In genomic region chr5:180862645-180863044, GRCh38 we compare ENCODE assay signal across 21 cellular contexts. TPM values are rescaled to one million over a fixed set of nuclear protein-coding genes. Genes with fewer than 3 reads are reported as not detected.
DNase-seq lines count a peak whose midpoint lies in the region; ATAC-seq, FAIRE-seq and TF ChIP-seq lines count a peak whose summit lies in the region.
"Had no signal": no experiment of that assay in that cellular context is flagged by ENCODE, and none has a peak within 500 bp of the region (broad histone marks: within the 10 kb centered on the region; RNA-seq: fewer than 3 reads in every experiment).

No MANE protein-coding gene starts in this region.

- POLR2A ChIA-PET in IMR-90 (lab: Charles Lee; ENCODE audit: unreplicated experiment), result no interaction called here
- POLR2A ChIA-PET in naive thymus-derived CD8-positive, alpha-beta T cell (lab: Charles Lee), result interaction anchor here (1.1 to 8.3 kb wide), 9 partner anchors 31 to 380 kb away, joined by 3 to 124 read pairs (median 7); partner anchors contain the start of genes MGAT1 and TRIM41

- H3K18ac ChIP-seq in IMR-90 (ENCODE audit: low read depth, low read length), result no peak overlapping the region

- H3K27me3 ChIP-seq in CD4-positive, CD25-positive, alpha-beta regulatory T cell (ENCODE audit: control insufficient read depth, insufficient read depth, low read length), result peaks cover 2% of the 10 kb centered on the region
- H3K27me3 ChIP-seq in IMR-90 (ENCODE audit: control insufficient read depth, insufficient read depth, low read length) (no peaks in the 10 kb centered on the region; the same call in 1 of the 2 replicates), colonic mucosa (no peaks in the 10 kb centered on the region)
- H3K27me3 ChIP-seq: esophagus squamous epithelium, SJSA1 had no signal

- dilution Hi-C loops in IMR-90 (cut with HindIII; ENCODE audit: low sequenced_read_pairs, unreplicated experiment), result no loop called here

- no peak overlapping the region for H2AK9ac ChIP-seq in IMR-90 (replicated peaks; ENCODE audit: low read depth, low read length, poor library complexity)

- H4K8ac ChIP-seq in IMR-90 (ENCODE audit: low read depth in 2 of 2, low read length in 2 of 2), result no peak overlapping the region

- whole genome bisulfite sequencing in IMR-90 (ENCODE audit: extremely low coverage in 2 of 2, insufficient read length in 1 of 2), 2 experiments, result 70% methylated on average over 2 of the region's 11 CpGs; no CpG with 5 or more reads in 1 of the 2 experiments

- H3K9me3 Mint-ChIP-seq in CD4-positive, CD25-positive, alpha-beta regulatory T cell, result no peaks in the 10 kb centered on the region
- H3K9me3 Mint-ChIP-seq in naive thymus-derived CD8-positive, alpha-beta T cell, result no peaks in the 10 kb centered on the region
- H3K9me3 Mint-ChIP-seq: activated T-helper 1 cell treated with anti-CD3 and anti-CD28 coated beads, Interleukin-12 subunit alpha, Interleukin-12 subunit beta, Interleukin-2, Interleukin-4 antibody, amounts not matched to agents 30 ng/mL and 10 ng/mL and 1 ng/mL, durations not matched to agents 14 hours and 24 hours and 36 hours; stimulated activated naive CD8-positive, alpha-beta T cell treated with anti-CD3 and anti-CD28 coated beads, Interleukin-15, amount 100 ng/mL, for 72 hours had no signal

- peak overlapping the region; percentile 80 for H2AFZ ChIP-seq in IMR-90 (replicated peaks; ENCODE audit: low read length, poor library complexity)
- H2AFZ ChIP-seq: PC-9 had no signal

- intact Hi-C loops in IMR-90 (cut with micrococcal nuclease), result loop anchor here (5.0 kb wide), 1 partner anchor 60 kb away; the partner anchor contains the start of gene MGAT1
- intact Hi-C loops in colonic mucosa (cut with DNase I), result no loop called here

- H2BK120ac ChIP-seq in IMR-90 (ENCODE audit: low read depth, low read length), result no peak overlapping the region

- H3K9ac ChIP-seq in IMR-90 (ENCODE audit: low read depth, low read length), result no peak overlapping the region
- H3K9ac ChIP-seq in colonic mucosa (ENCODE audit: low read depth in 2 of 2, low read length in 2 of 2), result no peak overlapping the region

- no peak overlapping the region for H3K27ac Mint-ChIP-seq in CD4-positive, CD25-positive, alpha-beta regulatory T cell
- H3K27ac Mint-ChIP-seq in naive thymus-derived CD8-positive, alpha-beta T cell, result peak overlapping the region in 3 of 10 donors; percentile 29 to 66 (median 52)
- H3K27ac Mint-ChIP-seq: activated T-helper 1 cell treated with anti-CD3 and anti-CD28 coated beads, Interleukin-12 subunit alpha, Interleukin-12 subunit beta, Interleukin-2, Interleukin-4 antibody, amounts not matched to agents 30 ng/mL and 10 ng/mL and 1 ng/mL, durations not matched to agents 14 hours and 24 hours and 36 hours; stimulated activated naive CD8-positive, alpha-beta T cell treated with anti-CD3 and anti-CD28 coated beads, Interleukin-15, amount 100 ng/mL, for 72 hours had no signal

- TF ChIP-seq RAD21 in IMR-90 (IDR thresholded peaks at IDR 0.05; ENCODE audit: low read length), result no peak

- H2BK20ac ChIP-seq in IMR-90 (ENCODE audit: low read depth, low read length), result no peak overlapping the region

- H4K20me1 ChIP-seq in IMR-90 (ENCODE audit: insufficient read depth, low read length), result no peaks in the 10 kb centered on the region

- ATAC-seq in CD4-positive, CD25-positive, alpha-beta regulatory T cell (ENCODE audit: low read depth in 2 of 2), result no peak
- ATAC-seq in IMR-90 (ENCODE audit: low read depth), result no peak
- ATAC-seq in naive thymus-derived CD8-positive, alpha-beta T cell, result no peak
- ATAC-seq in GM19463 (IDR thresholded peaks at IDR 0.05; ENCODE audit: unreplicated experiment), result no peak
- no peak for ATAC-seq in GM21390 (IDR thresholded peaks at IDR 0.05; ENCODE audit: unreplicated experiment)
- ATAC-seq: stimulated activated naive CD8-positive, alpha-beta T cell treated with anti-CD3 and anti-CD28 coated beads, Interleukin-15, amount 100 ng/mL, for 72 hours had no signal

- no peak overlapping the region for H3K23ac ChIP-seq in IMR-90 (ENCODE audit: low read depth, low read length)

- H3K9me3 ChIP-seq in CD4-positive, CD25-positive, alpha-beta regulatory T cell (ENCODE audit: control insufficient read depth in 2 of 2, low read length in 2 of 2), result no peaks in the 10 kb centered on the region
- H3K9me3 ChIP-seq in IMR-90 (ENCODE audit: control insufficient read depth, insufficient read depth, low read length), result no peaks in the 10 kb centered on the region
- H3K9me3 ChIP-seq in colonic mucosa, result no peaks in the 10 kb centered on the region
- H3K9me3 ChIP-seq: esophagus squamous epithelium, left ventricle myocardium inferior, SJSA1 had no signal

- DNase-seq in CD4-positive, CD25-positive, alpha-beta regulatory T cell, result no peak
- DNase-seq in IMR-90 (no peak), colonic mucosa (no peak), urothelium cell line (ENCODE audit: low spot score) (no peak), amniotic stem cell (lab: John Stamatoyannopoulos, UW) (no peak)
- DNase-seq in naive thymus-derived CD8-positive, alpha-beta T cell, result no peak
- DNase-seq: esophagus squamous epithelium; left ventricle myocardium inferior; NCI-H146; PC-9; posterior cingulate gyrus; stimulated activated CD4-positive, alpha-beta T cell treated with anti-CD3 and anti-CD28 coated beads, Interleukin-1b, Interleukin-23, amount 100 ng/mL, for 48 hours; stimulated activated naive CD8-positive, alpha-beta T cell treated with anti-CD3 and anti-CD28 coated beads, Interleukin-15, amount 100 ng/mL, for 72 hours had no signal

- no peak overlapping the region for H3K4ac ChIP-seq in IMR-90 (ENCODE audit: low read depth, low read length)

- H3K4me2 ChIP-seq in IMR-90 (ENCODE audit: low read depth, low read length), result no peak overlapping the region

- H3K4me1 ChIP-seq in CD4-positive, CD25-positive, alpha-beta regulatory T cell (ENCODE audit: control insufficient read depth, insufficient read depth, low read length, poor library complexity, severe bottlenecking), result peaks cover 20% of the 10 kb centered on the region
- no peaks in the 10 kb centered on the region for H3K4me1 ChIP-seq in IMR-90 (ENCODE audit: control insufficient read depth, insufficient read depth, low read length)
- H3K4me1 ChIP-seq in colonic mucosa, result peaks cover 8% of the 10 kb centered on the region

- H2BK15ac ChIP-seq in IMR-90 (ENCODE audit: low read depth, low read length), result no peak overlapping the region

- peaks cover 14 to 31% (median 18%) of the 10 kb centered on the region in 4 donors for H3K4me1 Mint-ChIP-seq in CD4-positive, CD25-positive, alpha-beta regulatory T cell
- peaks cover 16 to 26% (median 20%) of the 10 kb centered on the region in 4 donors for H3K4me1 Mint-ChIP-seq in naive thymus-derived CD8-positive, alpha-beta T cell

- H3K27ac ChIP-seq in CD4-positive, CD25-positive, alpha-beta regulatory T cell (ENCODE audit: insufficient read depth, low read length, poor library complexity, severe bottlenecking), result no peak overlapping the region
- H3K27ac ChIP-seq in IMR-90 (ENCODE audit: insufficient read depth, low read length) (no peak overlapping the region), colonic mucosa (peak overlapping the region; percentile 65)
- H3K27ac ChIP-seq: left ventricle myocardium inferior, SJSA1 had no signal

- peaks cover 25 to 30% of the 10 kb centered on the region in 2 experiments for H3K79me1 ChIP-seq in IMR-90 (ENCODE audit: low read depth in 1 of 2, low read length in 2 of 2)

- H2AK5ac ChIP-seq in IMR-90 (ENCODE audit: low read depth, low read length), result no peak overlapping the region

- H3K4me3 Mint-ChIP-seq in CD4-positive, CD25-positive, alpha-beta regulatory T cell, result peak overlapping the region; percentile 49 to 98 (median 68)
- peak overlapping the region in 6 of 10 donors; percentile 9 to 66 (median 42) for H3K4me3 Mint-ChIP-seq in naive thymus-derived CD8-positive, alpha-beta T cell

- CTCF ChIA-PET in IMR-90 (lab: Yijun Ruan, JAX), result interaction anchor here (1.0 kb wide), 1 partner anchor 62 kb away, joined by 3 read pairs; no protein-coding TSS in a partner anchor

- TF ChIP-seq CTCF in IMR-90 (conservative IDR thresholded peaks at IDR 0.05; ENCODE audit: low read depth, low read length) (no peak), colonic mucosa (IDR thresholded peaks at IDR 0.05) (no peak)

- no peaks in the 10 kb centered on the region; the same call in 1 of the 2 replicates for H3K9me1 ChIP-seq in IMR-90 (ENCODE audit: insufficient read depth, low read length)

- H3K27me3 Mint-ChIP-seq in CD4-positive, CD25-positive, alpha-beta regulatory T cell, result peaks cover 19% of the 10 kb centered on the region
- H3K27me3 Mint-ChIP-seq in naive thymus-derived CD8-positive, alpha-beta T cell, result peaks cover 0 to 2% (median 0%) of the 10 kb centered on the region in 5 donors

- H4K91ac ChIP-seq in IMR-90 (ENCODE audit: insufficient read depth, low read depth, low read length), result no peak overlapping the region

- H3K56ac ChIP-seq in IMR-90 (ENCODE audit: extremely low read depth, insufficient read depth, low read length), result no peak overlapping the region

- in situ Hi-C loops in IMR-90 (cut with MboI; ENCODE audit: low sequenced_read_pairs), result no loop called here

- no peak overlapping the region for H3K14ac ChIP-seq in IMR-90 (replicated peaks; ENCODE audit: low read depth, low read length)

- H3K36me3 Mint-ChIP-seq in CD4-positive, CD25-positive, alpha-beta regulatory T cell, result peaks cover 3% of the 10 kb centered on the region
- H3K36me3 Mint-ChIP-seq in naive thymus-derived CD8-positive, alpha-beta T cell, result peaks cover 0 to 16% (median 0%) of the 10 kb centered on the region in 3 donors

- peaks cover 3% of the 10 kb centered on the region for H3K36me3 ChIP-seq in CD4-positive, CD25-positive, alpha-beta regulatory T cell (ENCODE audit: control insufficient read depth, insufficient read depth, low read length)
- peaks cover 4% of the 10 kb centered on the region for H3K36me3 ChIP-seq in IMR-90 (ENCODE audit: control insufficient read depth, insufficient read depth, low read length)
- no peaks in the 10 kb centered on the region for H3K36me3 ChIP-seq in colonic mucosa

- FAIRE-seq in urothelium cell line (lab: Jason Lieb, UNC), result no peak

- no peak overlapping the region for H4K5ac ChIP-seq in IMR-90 (ENCODE audit: low read depth, low read length)

- no peak overlapping the region for H2BK5ac ChIP-seq in IMR-90 (ENCODE audit: low read depth, low read length, poor library complexity, severe bottlenecking)

- BruUV-seq in IMR-90 (replicated peaks; lab: Mats Ljungman, UMichigan), result no TSS peak

- no peak for TF ChIP-seq POLR2A in IMR-90 (IDR thresholded peaks at IDR 0.05; ENCODE audit: low read depth, low read length)

- no peak overlapping the region for H3K4me3 ChIP-seq in CD4-positive, CD25-positive, alpha-beta regulatory T cell (ENCODE audit: low read depth, low read length)
- no peak overlapping the region for H3K4me3 ChIP-seq in IMR-90 (ENCODE audit: insufficient read depth, low read depth, low read length)
- H3K4me3 ChIP-seq in colonic mucosa, result no peak overlapping the region
- H3K4me3 ChIP-seq: esophagus squamous epithelium, SJSA1 had no signal

RNA-seq across cellular contexts. Expression of gene ZFP62, which starts 1.6 kb away (rescaled TPM):
- 21.5 TPM for total RNA-seq in CD4-positive, CD25-positive, alpha-beta regulatory T cell
- 10 to 100 TPM; 21.4 to 31.2 (median 24.8) TPM for polyA plus RNA-seq in CD4-positive, CD25-positive, alpha-beta regulatory T cell
- total RNA-seq in IMR-90 (2012; rRNA removed) (20.3 and 29.7 TPM in 2 replicates), colonic mucosa (10 to 100 TPM; 34.3 to 38.7 TPM)
- polyA plus RNA-seq in IMR-90 (2012; rRNA removed), result 5.4 and 8.2 TPM in 2 replicates
- 0.59 and 1.5 TPM in 2 replicates for polyA plus RNA-seq in IMR-90 (2012; cell fraction: cytosol; rRNA removed)
- polyA plus RNA-seq in IMR-90 (2012; cell fraction: nucleus; rRNA removed; ENCODE audit: low replicate concordance), result 2.2 and 19.6 TPM in 2 replicates
- 10 to 100 TPM; 66.5 to 74.4 TPM for total RNA-seq in naive thymus-derived CD8-positive, alpha-beta T cell
- polyA plus RNA-seq in naive thymus-derived CD8-positive, alpha-beta T cell, result 10 to 100 TPM; 20.0 to 26.0 (median 25.7) TPM

RNA-seq across cellular contexts. Expression of gene BTNL8, which starts 36.3 kb away (rescaled TPM):
- not detected for total RNA-seq in CD4-positive, CD25-positive, alpha-beta regulatory T cell
- under 1 TPM in 2 of 4 donors, not detected in 2; 0.16 to 0.33 TPM for polyA plus RNA-seq in CD4-positive, CD25-positive, alpha-beta regulatory T cell
- total RNA-seq in IMR-90 (2012; rRNA removed) (not detected in 2 replicates), colonic mucosa (10 to 100 TPM; 51.6 to 88.1 TPM)
- polyA plus RNA-seq in IMR-90 (2012; rRNA removed), result not detected in 2 replicates
- not detected in 2 replicates for polyA plus RNA-seq in IMR-90 (2012; cell fraction: cytosol; rRNA removed)
- polyA plus RNA-seq in IMR-90 (2012; cell fraction: nucleus; rRNA removed; ENCODE audit: low replicate concordance), result not detected in 2 replicates
- not detected for total RNA-seq in naive thymus-derived CD8-positive, alpha-beta T cell
- not detected for polyA plus RNA-seq in naive thymus-derived CD8-positive, alpha-beta T cell
- total RNA-seq: activated T-helper 1 cell treated with anti-CD3 and anti-CD28 coated beads, Interleukin-12 subunit alpha, Interleukin-12 subunit beta, Interleukin-2, Interleukin-4 antibody, amounts not matched to agents 30 ng/mL and 10 ng/mL and 1 ng/mL, durations not matched to agents 14 hours and 24 hours and 36 hours; MCF 10A; NCI-H460; PC-9; SJSA1; T-helper 2 cell treated with Interferon-gamma antibody and Interleukin-4, amounts not matched to agents 100 ng/mL and 5 ng/mL, for 36 hours; ureter had no signal

Comparison
In these comparisons a context has a peak if more than half of its experiments do, and no peak if none do; other contexts are left out.
1. RNA of gene BTNL8, which starts 36.3 kb away (total RNA-seq): 51.6 to 88.1 TPM in colonic mucosa; not detected in CD4-positive, CD25-positive, alpha-beta regulatory T cell (single experiment), not detected in IMR-90 and not detected in naive thymus-derived CD8-positive, alpha-beta T cell; every median in the first group is over 10 times any median in the second.